ENCODE assay signal across 15 cellular contexts in genomic region chr12:99704036-99704435, GRCh38. TPM values are rescaled to one million over a fixed set of nuclear protein-coding genes. Genes with fewer than 3 reads are reported as not detected.
A peak's percentile ranks its signal among the peaks of the same experiment; 100 is the strongest.
DNase-seq lines count a peak whose midpoint lies in the region; ATAC-seq and TF ChIP-seq lines count a peak whose summit lies in the region.
"Had no signal": no experiment of that assay in that cellular context is flagged by ENCODE, and none has a peak within 500 bp of the region (broad histone marks: within the 10 kb centered on the region; RNA-seq: fewer than 3 reads in every experiment).

No MANE protein-coding gene starts in this region.

- ATAC-seq in HG03469 (IDR thresholded peaks at IDR 0.05; ENCODE audit: unreplicated experiment), result no peak
- ATAC-seq: CD8-positive, alpha-beta T cell had no signal

- no peak for TF ChIP-seq CTCF in GM20000 (IDR thresholded peaks at IDR 0.05; ENCODE audit: extremely low read depth, missing control alignments)

- peak; percentile 36 for DNase-seq in inferior parietal cortex (ENCODE audit: extremely low spot score)
- peak; percentile 15 for DNase-seq in occipital lobe (lab: John Stamatoyannopoulos, UW)
- DNase-seq in activated CD4-positive, alpha-beta T cell treated with anti-CD3 and anti-CD28 coated beads for 1 hour, result no peak
- no peak for DNase-seq in GM20000 (ENCODE audit: low spot score)
- DNase-seq: 8988T; ACHN; Caco-2; Calu3; CD4-positive, alpha-beta T cell; CD8-positive, alpha-beta T cell; DMS79 treated with DMSO at 0.1 percent for 48 hours; GF-D8 had no signal

RNA-seq across cellular contexts. Expression of gene GARIN6, which starts 56.5 kb away (rescaled TPM):
- total RNA-seq in occipital lobe, result not detected
- total RNA-seq: A673; B cell; Caco-2; Calu3; CD4-positive, alpha-beta T cell; CD8-positive, alpha-beta T cell had no signal

Comparison
In these comparisons a context has a peak if more than half of its experiments do, and no peak if none do; other contexts are left out.
1. DNase-seq: peak in inferior parietal cortex (single experiment) and occipital lobe (single experiment); none in activated CD4-positive, alpha-beta T cell treated with anti-CD3 and anti-CD28 coated beads for 1 hour (single experiment) and GM20000 (single experiment).